In the genomic region with DNA sequence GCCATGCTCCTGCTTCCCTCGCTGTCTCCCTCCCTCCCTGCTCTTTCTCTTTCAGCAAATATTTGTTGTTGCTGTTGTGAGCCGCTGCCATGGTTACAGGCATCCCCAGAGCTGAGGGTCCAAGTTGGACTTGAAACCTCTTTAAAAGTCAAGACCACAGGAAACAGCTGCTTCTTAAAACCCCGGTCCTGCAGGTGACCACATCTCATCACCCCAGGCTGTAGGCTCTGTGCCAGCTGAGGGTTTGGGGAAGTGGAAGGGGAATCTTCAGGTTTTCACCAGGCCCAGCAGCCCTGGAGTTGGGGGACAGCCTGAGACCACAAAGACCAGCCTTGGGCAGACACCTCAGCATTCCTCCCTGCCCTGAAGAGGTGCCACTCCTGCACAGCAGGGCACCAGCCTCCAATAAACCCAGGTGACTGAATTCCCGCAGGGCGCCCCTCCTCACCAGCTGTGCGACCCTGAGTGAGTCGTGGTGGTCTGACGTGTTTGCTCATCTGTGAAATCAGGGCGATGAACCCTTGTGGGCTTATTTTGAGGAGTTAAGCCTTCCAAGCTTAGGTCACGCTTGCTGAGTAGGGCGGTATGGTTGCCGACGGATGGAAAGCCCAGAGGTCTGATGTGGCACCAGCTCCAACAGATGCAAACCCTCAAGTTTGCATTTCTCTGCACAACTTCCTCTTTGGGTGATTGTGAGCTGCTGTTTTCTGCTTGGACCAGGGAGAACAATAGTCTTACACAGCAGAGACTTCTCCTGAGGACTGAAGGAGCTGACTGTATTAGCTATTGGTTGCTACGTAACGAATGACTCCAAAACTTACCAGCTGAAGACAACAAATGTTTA, we compare ENCODE assay signal across 8 cellular contexts. TPM values are rescaled to one million over a fixed set of nuclear protein-coding genes. Genes with fewer than 3 reads are reported as not detected.
DNase-seq lines count a peak whose midpoint lies in the region; ATAC-seq lines count a peak whose summit lies in the region.

No MANE protein-coding gene starts in this region.

- peak; percentile 96 for DNase-seq in DMS79 (lab: John Stamatoyannopoulos, UW)
- peak; percentile 11 for DNase-seq in RPMI7951 (ENCODE audit: low read depth)
- DNase-seq in HuH-7 (ENCODE audit: low spot score) = no peak
- no peak for DNase-seq in DMS 273 (lab: John Stamatoyannopoulos, UW; ENCODE audit: unreplicated experiment)
- DNase-seq in stimulated activated naive CD8-positive, alpha-beta T cell treated with anti-CD3 and anti-CD28 coated beads, Interleukin-15, Interleukin-2, amounts not matched to agents 100 U/mL and 50 U/mL, for 24 hours = no peak
- DNase-seq in NCI-H2196 treated with DMSO at 0.1 percent for 48 hours (lab: John Stamatoyannopoulos, UW; ENCODE audit: unreplicated experiment) = no peak

- ATAC-seq in GM19395 (IDR thresholded peaks at IDR 0.05; ENCODE audit: unreplicated experiment) (peak; percentile 82), HG03135 (IDR thresholded peaks at IDR 0.05; ENCODE audit: unreplicated experiment) (peak; percentile 69)
- no peak for ATAC-seq in stimulated activated naive CD8-positive, alpha-beta T cell treated with anti-CD3 and anti-CD28 coated beads, Interleukin-15, Interleukin-2, amounts not matched to agents 100 U/mL and 50 U/mL, for 24 hours

RNA-seq across cellular contexts. Expression of gene NPTX2, which starts 24.8 kb away (rescaled TPM):
- total RNA-seq in RPMI7951 (2014; rRNA removed; shearing (Covaris generic)) = 4.8 and 5.5 TPM in 2 replicates

Comparison
In these comparisons a context has a peak if more than half of its experiments do, and no peak if none do; other contexts are left out.
1. DNase-seq: peak in DMS79 (single experiment) and RPMI7951 (single experiment); none in HuH-7 (single experiment), DMS 273 (single experiment), stimulated activated naive CD8-positive, alpha-beta T cell treated with anti-CD3 and anti-CD28 coated beads, Interleukin-15, Interleukin-2, amounts not matched to agents 100 U/mL and 50 U/mL, for 24 hours (single experiment) and NCI-H2196 treated with DMSO at 0.1 percent for 48 hours (single experiment).